In the genomic region with DNA sequence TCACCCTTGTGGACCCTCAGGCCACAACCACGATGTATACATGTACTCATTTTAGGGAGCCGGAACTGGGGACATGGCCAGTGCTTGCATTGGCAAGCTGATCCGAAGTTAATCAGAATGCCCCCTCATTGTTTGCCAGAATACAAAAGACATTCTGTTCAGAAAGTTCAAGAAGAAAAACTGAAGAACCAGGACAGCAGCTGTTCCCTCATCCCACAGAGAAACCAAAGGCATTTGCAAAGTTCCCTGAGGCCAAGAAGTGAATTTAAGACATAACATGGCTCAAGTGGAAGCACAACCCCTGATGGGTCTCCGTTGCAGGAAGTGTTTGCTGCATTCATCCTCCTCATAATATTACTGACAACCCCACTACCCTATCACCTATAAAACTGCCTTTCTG, we compare ENCODE assay signal across 12 cellular contexts.
A peak's percentile ranks its signal among the peaks of the same experiment; 100 is the strongest.
DNase-seq lines count a peak whose midpoint lies in the region; TF ChIP-seq lines count a peak whose summit lies in the region.
"Had no signal": no experiment of that assay in that cellular context is flagged by ENCODE, and none has a peak within 500 bp of the region (broad histone marks: within the 10 kb centered on the region; RNA-seq: fewer than 3 reads in every experiment).

No MANE protein-coding gene starts in this region.

- DNase-seq in EL (peak; percentile 32), astrocyte of the cerebellum (ENCODE audit: low read depth) (no peak), glutamatergic neuron (no peak), retinal pigment epithelial cell (ENCODE audit: low read depth) (no peak), NCI-H2107 treated with DMSO at 0.1 percent for 48 hours (lab: John Stamatoyannopoulos, UW; ENCODE audit: unreplicated experiment) (no peak), NCI-H1092 (lab: John Stamatoyannopoulos, UW) (no peak), NCI-H226 (no peak)
- DNase-seq in activated T-helper 2 cell treated with anti-CD3 and anti-CD28 coated beads, Interferon-gamma antibody, Interleukin-2, Interleukin-4, amounts not matched to agents 10 μg/mL and 5 μg/mL and 100 μg/mL, durations not matched to agents 14 hours and 24 hours and 36 hours (ENCODE audit: low spot score), result no peak
- DNase-seq: activated B cell treated with CpG ODN at 0.5 μM for 24 hours, Caco-2, KG1, NCI-H774 had no signal

- intact Hi-C loops in activated T-helper 2 cell treated with anti-CD3 and anti-CD28 coated beads, Interferon-gamma antibody, Interleukin-2, Interleukin-4, amounts not matched to agents 10 μg/mL and 5 μg/mL and 100 μg/mL, durations not matched to agents 14 hours and 24 hours and 36 hours (cut with micrococcal nuclease), result no loop called here

- H3K36me3 Mint-ChIP-seq in glutamatergic neuron (ENCODE audit: unreplicated experiment), result no peaks in the 10 kb centered on the region
- H3K36me3 Mint-ChIP-seq in activated T-helper 2 cell treated with anti-CD3 and anti-CD28 coated beads, Interferon-gamma antibody, Interleukin-2, Interleukin-4, amounts not matched to agents 10 μg/mL and 5 μg/mL and 100 μg/mL, durations not matched to agents 14 hours and 24 hours and 36 hours (ENCODE audit: low read depth), result no peaks in the 10 kb centered on the region

- peak overlapping the region; percentile 97 for H3K4me3 Mint-ChIP-seq in glutamatergic neuron (ENCODE audit: unreplicated experiment)
- H3K4me3 Mint-ChIP-seq in activated T-helper 2 cell treated with anti-CD3 and anti-CD28 coated beads, Interferon-gamma antibody, Interleukin-2, Interleukin-4, amounts not matched to agents 10 μg/mL and 5 μg/mL and 100 μg/mL, durations not matched to agents 14 hours and 24 hours and 36 hours (ENCODE audit: low read depth), result no peak overlapping the region
- H3K4me3 Mint-ChIP-seq: activated B cell treated with CpG ODN at 0.5 μM for 24 hours had no signal

- H3K9me3 Mint-ChIP-seq in glutamatergic neuron (ENCODE audit: unreplicated experiment), result peaks cover 5% of the 10 kb centered on the region
- H3K9me3 Mint-ChIP-seq in activated T-helper 2 cell treated with anti-CD3 and anti-CD28 coated beads, Interferon-gamma antibody, Interleukin-2, Interleukin-4, amounts not matched to agents 10 μg/mL and 5 μg/mL and 100 μg/mL, durations not matched to agents 14 hours and 24 hours and 36 hours, result no peaks in the 10 kb centered on the region
- H3K9me3 Mint-ChIP-seq: activated B cell treated with CpG ODN at 0.5 μM for 24 hours had no signal

- peak overlapping the region; percentile 95 for H3K27ac Mint-ChIP-seq in glutamatergic neuron (ENCODE audit: unreplicated experiment)
- no peak overlapping the region for H3K27ac Mint-ChIP-seq in activated T-helper 2 cell treated with anti-CD3 and anti-CD28 coated beads, Interferon-gamma antibody, Interleukin-2, Interleukin-4, amounts not matched to agents 10 μg/mL and 5 μg/mL and 100 μg/mL, durations not matched to agents 14 hours and 24 hours and 36 hours
- H3K27ac Mint-ChIP-seq: activated B cell treated with CpG ODN at 0.5 μM for 24 hours had no signal

- in situ Hi-C loops in astrocyte of the cerebellum (cut with HindIII; ENCODE audit: low sequenced_read_pairs), result no loop called here

- no peaks in the 10 kb centered on the region for H3K27me3 Mint-ChIP-seq in glutamatergic neuron (ENCODE audit: unreplicated experiment)
- peaks cover 22% of the 10 kb centered on the region for H3K27me3 Mint-ChIP-seq in activated T-helper 2 cell treated with anti-CD3 and anti-CD28 coated beads, Interferon-gamma antibody, Interleukin-2, Interleukin-4, amounts not matched to agents 10 μg/mL and 5 μg/mL and 100 μg/mL, durations not matched to agents 14 hours and 24 hours and 36 hours (ENCODE audit: low read depth)

- TF ChIP-seq CTCF in astrocyte of the cerebellum (IDR thresholded peaks at IDR 0.05; ENCODE audit: low read depth, low read length, missing control alignments) (no peak), glutamatergic neuron (IDR thresholded peaks at IDR 0.05; ENCODE audit: partially characterized antibody, unreplicated experiment) (no peak), retinal pigment epithelial cell (conservative IDR thresholded peaks at IDR 0.05; ENCODE audit: low read depth, low read length) (no peak)

- peaks cover 50% of the 10 kb centered on the region for H3K4me1 Mint-ChIP-seq in glutamatergic neuron (ENCODE audit: low read depth, unreplicated experiment)
- H3K4me1 Mint-ChIP-seq in activated T-helper 2 cell treated with anti-CD3 and anti-CD28 coated beads, Interferon-gamma antibody, Interleukin-2, Interleukin-4, amounts not matched to agents 10 μg/mL and 5 μg/mL and 100 μg/mL, durations not matched to agents 14 hours and 24 hours and 36 hours (ENCODE audit: low read depth), result peaks cover 5% of the 10 kb centered on the region

- peak overlapping the region; percentile 55 for H3K4me3 ChIP-seq in astrocyte of the cerebellum (ENCODE audit: low read depth, low read length)
- peak overlapping the region; percentile 82 for H3K4me3 ChIP-seq in retinal pigment epithelial cell (ENCODE audit: low read length)
